In genomic region chr17:1169471-1169908, GRCh38 we compare ENCODE assay signal across 17 cellular contexts. TPM values are rescaled to one million over a fixed set of nuclear protein-coding genes. Genes with fewer than 3 reads are reported as not detected.
A peak's percentile ranks its signal among the peaks of the same experiment; 100 is the strongest.
DNase-seq lines count a peak whose midpoint lies in the region; ATAC-seq lines count a peak whose summit lies in the region.
"Had no signal": no experiment of that assay in that cellular context is flagged by ENCODE, and none has a peak within 500 bp of the region (broad histone marks: within the 10 kb centered on the region; RNA-seq: fewer than 3 reads in every experiment).

No MANE protein-coding gene starts in this region.

- peaks cover 83 to 100% (median 94%) of the 10 kb centered on the region in 11 experiments for H4K20me1 ChIP-seq in BLaER1 treated with 17β-estradiol and CSF1 and Interleukin-3, amounts not matched to agents 10 nM and 100 nM

- H2BK120ac ChIP-seq in neuronal stem cell (ENCODE audit: low read depth, low read length) = no peak overlapping the region

- no peak overlapping the region for H3K14ac ChIP-seq in neuronal stem cell (ENCODE audit: low read length)

- H2BK12ac ChIP-seq in neuronal stem cell (ENCODE audit: low read length) = no peak overlapping the region

- no peak overlapping the region for H2BK5ac ChIP-seq in neuronal stem cell (ENCODE audit: low read length)

- DNase-seq in astrocyte of the hippocampus (ENCODE audit: low read depth, low spot score) = peak; percentile 32
- peak in 28 of 51 donors; percentile 18 to 77 (median 56) for DNase-seq in hypothalamus (lab: John Stamatoyannopoulos, UW)
- no peak for DNase-seq in neuronal stem cell (ENCODE audit: low spot score)
- no peak for DNase-seq in stimulated activated CD4-positive, alpha-beta T cell treated with anti-CD3 and anti-CD28 coated beads, Interleukin-4, amount 100 ng/mL, for 1 hour
- no peak for DNase-seq in HT-29 (ENCODE audit: low spot score)
- DNase-seq: CD4-positive, alpha-beta T cell; EL; H9; NCI-H1048; NCI-H2227 treated with DMSO at 0.1 percent for 48 hours; NCI-H524; OCI-M1; RPMI8226; SJCRH30 had no signal

- H4K8ac ChIP-seq in neuronal stem cell (ENCODE audit: low read depth, low read length) = no peak overlapping the region

- H3K9me3 ChIP-seq in BLaER1 treated with 17β-estradiol and CSF1 and Interleukin-3, amounts not matched to agents 10 nM and 100 nM (replicated peaks in 1 of 11) = no peaks in the 10 kb centered on the region
- peaks cover 0 to 1% of the 10 kb centered on the region in 2 donors for H3K9me3 ChIP-seq in neuronal stem cell (replicated peaks in 1 of 2; ENCODE audit: control insufficient read depth in 2 of 2, insufficient read depth in 1 of 2, low read depth in 1 of 2, low read length in 2 of 2)
- H3K9me3 ChIP-seq: SJCRH30 had no signal

- H3K79me1 ChIP-seq in neuronal stem cell (ENCODE audit: low read depth, low read length) = peaks cover 7% of the 10 kb centered on the region

- H3K27me3 ChIP-seq in BLaER1 treated with 17β-estradiol and CSF1 and Interleukin-3, amounts not matched to agents 10 nM and 100 nM = no peaks in the 10 kb centered on the region
- H3K27me3 ChIP-seq in neuronal stem cell (ENCODE audit: control insufficient read depth in 3 of 3, insufficient read depth in 3 of 3, low read depth in 1 of 3, low read length in 3 of 3) = no peaks in the 10 kb centered on the region
- H3K27me3 ChIP-seq: SJCRH30 had no signal

- peak overlapping the region; percentile 42 to 78 (median 60); a peak in 20 of 22 replicates for H3K4me2 ChIP-seq in BLaER1 treated with 17β-estradiol and CSF1 and Interleukin-3, amounts not matched to agents 10 nM and 100 nM
- no peak overlapping the region for H3K4me2 ChIP-seq in neuronal stem cell (ENCODE audit: insufficient read depth, low read length, poor library complexity, severe bottlenecking)

- H2BK15ac ChIP-seq in neuronal stem cell (ENCODE audit: low read length) = no peak overlapping the region

- no peak overlapping the region for H4K91ac ChIP-seq in neuronal stem cell (ENCODE audit: low read depth, low read length, poor library complexity)

- no peak overlapping the region for H2AFZ ChIP-seq in neuronal stem cell (ENCODE audit: low read length)

- peaks cover 38 to 72% (median 46%) of the 10 kb centered on the region in 10 experiments for H3K4me1 ChIP-seq in BLaER1 treated with 17β-estradiol and CSF1 and Interleukin-3, amounts not matched to agents 10 nM and 100 nM
- peaks cover 0 to 9% of the 10 kb centered on the region in 2 donors for H3K4me1 ChIP-seq in neuronal stem cell (ENCODE audit: control insufficient read depth in 2 of 2, insufficient read depth in 1 of 2, low read depth in 1 of 2, low read length in 2 of 2)
- H3K4me1 ChIP-seq: SJCRH30 had no signal

- H3K9ac ChIP-seq in BLaER1 treated with 17β-estradiol and CSF1 and Interleukin-3, amounts not matched to agents 10 nM and 100 nM = peak overlapping the region in 5 of 11 experiments; percentile 10 to 45 (median 25); a peak in 5 of 22 replicates
- H3K9ac ChIP-seq in neuronal stem cell (ENCODE audit: low read depth, low read length, poor library complexity) = peak overlapping the region; percentile 1

- no peak overlapping the region for H3K4me3 ChIP-seq in BLaER1 treated with 17β-estradiol and CSF1 and Interleukin-3, amounts not matched to agents 10 nM and 100 nM
- no peak overlapping the region for H3K4me3 ChIP-seq in neuronal stem cell (ENCODE audit: low read length in 2 of 2)
- H3K4me3 ChIP-seq: SJCRH30 had no signal

- H3K36me3 ChIP-seq in BLaER1 treated with 17β-estradiol and CSF1 and Interleukin-3, amounts not matched to agents 10 nM and 100 nM = peaks cover 0 to 69% (median 0%) of the 10 kb centered on the region in 11 experiments; a peak in 10 of 22 replicates
- H3K36me3 ChIP-seq in neuronal stem cell (replicated peaks in 1 of 2; ENCODE audit: control insufficient read depth in 2 of 2, insufficient read depth in 2 of 2, low read length in 2 of 2) = peaks cover 3 to 7% of the 10 kb centered on the region in 2 donors
- H3K36me3 ChIP-seq: SJCRH30 had no signal

- peak overlapping the region in 3 of 11 experiments; percentile 14 to 35 (median 33); a peak in 2 of 22 replicates for H3K27ac ChIP-seq in BLaER1 treated with 17β-estradiol and CSF1 and Interleukin-3, amounts not matched to agents 10 nM and 100 nM
- no peak overlapping the region for H3K27ac ChIP-seq in neuronal stem cell (replicated peaks; ENCODE audit: low read length)
- H3K27ac ChIP-seq: SJCRH30 had no signal

- no CpG with 5 or more reads among the region's 16 CpGs for WGBS in neuronal stem cell (ENCODE audit: extremely low coverage in 2 of 2, insufficient read length in 2 of 2, insufficient replicate concordance in 1 of 2), 2 donors

- ATAC-seq in GM21737 (IDR thresholded peaks at IDR 0.05; ENCODE audit: unreplicated experiment) = no peak
- no peak for ATAC-seq in GM19397 (IDR thresholded peaks at IDR 0.05; ENCODE audit: unreplicated experiment)

- H3K4ac ChIP-seq in neuronal stem cell (ENCODE audit: low read length) = no peak overlapping the region

- H3K18ac ChIP-seq in neuronal stem cell (ENCODE audit: low read length) = peak overlapping the region; percentile 8

- no peak overlapping the region for H2AK5ac ChIP-seq in neuronal stem cell (ENCODE audit: low read depth, low read length)

- no peak overlapping the region for H3K23ac ChIP-seq in neuronal stem cell (ENCODE audit: low read depth, low read length, poor library complexity)

RNA-seq across cellular contexts. Expression of gene ABR, which starts 10.3 kb away (rescaled TPM):
- 53.3 TPM for polyA plus RNA-seq in neuronal stem cell (2013, experiment 1 of 2)
- polyA plus RNA-seq in neuronal stem cell (2013, experiment 2 of 2) = 57.2 TPM
- 54.9 and 85.2 TPM in 2 replicates for total RNA-seq in HT-29 (2014; rRNA removed; shearing (Covaris generic))

Comparison
In these comparisons a context has a peak if more than half of its experiments do, and no peak if none do; other contexts are left out.
1. DNase-seq: peak in astrocyte of the hippocampus (single experiment) and hypothalamus (28 of 51); none in neuronal stem cell (single experiment), stimulated activated CD4-positive, alpha-beta T cell treated with anti-CD3 and anti-CD28 coated beads, Interleukin-4, amount 100 ng/mL, for 1 hour (single experiment) and HT-29 (single experiment).